In genomic region chr13:113838711-113839201, GRCh38 we compare ENCODE assay signal across 12 cellular contexts. TPM values are rescaled to one million over a fixed set of nuclear protein-coding genes. Genes with fewer than 3 reads are reported as not detected.
DNase-seq lines count a peak whose midpoint lies in the region; ATAC-seq and TF ChIP-seq lines count a peak whose summit lies in the region.
"Had no signal": no experiment of that assay in that cellular context is flagged by ENCODE, and none has a peak within 500 bp of the region (broad histone marks: within the 10 kb centered on the region; RNA-seq: fewer than 3 reads in every experiment).

No MANE protein-coding gene starts in this region.

- H2BK120ac ChIP-seq in trophoblast cell (ENCODE audit: insufficient read depth, low read length, poor library complexity): peak overlapping the region; percentile 93

- peak overlapping the region; percentile 91 for H3K18ac ChIP-seq in trophoblast cell (ENCODE audit: low read length)

- peak overlapping the region; percentile 82 for H4K8ac ChIP-seq in trophoblast cell (ENCODE audit: low read depth, low read length)

- peak overlapping the region; percentile 56 for H2BK5ac ChIP-seq in trophoblast cell (ENCODE audit: low read depth, low read length, poor library complexity)

- H4K91ac ChIP-seq in trophoblast cell (ENCODE audit: low read depth, low read length): peak overlapping the region; percentile 95

- no CpG with 5 or more reads among the region's 8 CpGs for WGBS in trophoblast cell (ENCODE audit: extremely low coverage, insufficient coverage, insufficient read length)

- peak overlapping the region; percentile 69 for H3K27ac ChIP-seq in WERI-Rb-1
- H3K27ac ChIP-seq in trophoblast cell (ENCODE audit: low read depth, low read length): no peak overlapping the region

- H3K4ac ChIP-seq in trophoblast cell (ENCODE audit: low read depth, low read length): peak overlapping the region; percentile 18

- POLR2A ChIA-PET in AG04449 (lab: Yijun Ruan, JAX): interaction anchor here (0.9 kb wide), 1 partner anchor 9 kb away, joined by 3 read pairs; no protein-coding TSS in a partner anchor

- H3K4me1 ChIP-seq in trophoblast cell (ENCODE audit: control insufficient read depth in 1 of 2, insufficient read depth in 2 of 2, low read length in 2 of 2): peaks cover 44 to 46% of the 10 kb centered on the region in 2 experiments

- peak overlapping the region; percentile 14 for H2AFZ ChIP-seq in trophoblast cell (ENCODE audit: insufficient read depth, low read length, poor library complexity)

- no peak overlapping the region for H3K23ac ChIP-seq in trophoblast cell (ENCODE audit: low read length)

- H3K4me3 ChIP-seq in AG04449 (ENCODE audit: low read depth, low read length): peak overlapping the region; percentile 59
- H3K4me3 ChIP-seq in WERI-Rb-1 (ENCODE audit: low read depth, low read length): no peak overlapping the region
- H3K4me3 ChIP-seq in fibroblast of the aortic adventitia (ENCODE audit: low read depth, low read length): peak overlapping the region; percentile 62
- no peak overlapping the region for H3K4me3 ChIP-seq in trophoblast cell (ENCODE audit: low read depth, low read length)

- peaks cover 41% of the 10 kb centered on the region for H3K79me1 ChIP-seq in trophoblast cell (ENCODE audit: low read length)

- H2AK5ac ChIP-seq in trophoblast cell (ENCODE audit: low read length): peak overlapping the region; percentile 78

- no peak overlapping the region for H3K9ac ChIP-seq in trophoblast cell (ENCODE audit: low read length)

- CTCF ChIA-PET in AG04449 (lab: Yijun Ruan, JAX): interaction anchor here (1.3 kb wide), 1 partner anchor 11 kb away, joined by 6 read pairs; no protein-coding TSS in a partner anchor

- no peak for ATAC-seq in GM18520 (IDR thresholded peaks at IDR 0.05; ENCODE audit: unreplicated experiment)

- peaks cover 27% of the 10 kb centered on the region for H3K36me3 ChIP-seq in WERI-Rb-1
- H3K36me3 ChIP-seq in trophoblast cell (ENCODE audit: control insufficient read depth in 1 of 2, insufficient read depth in 2 of 2, low read length in 2 of 2): peaks cover 5 to 9% of the 10 kb centered on the region in 2 experiments

- peak overlapping the region; percentile 92 for H3K14ac ChIP-seq in trophoblast cell (ENCODE audit: low read length)

- H3K4me2 ChIP-seq in trophoblast cell (ENCODE audit: low read length): peak overlapping the region; percentile 5

- peaks cover 14% of the 10 kb centered on the region for H3K79me2 ChIP-seq in trophoblast cell (ENCODE audit: control insufficient read depth, insufficient read depth, low read length, poor library complexity)

- TF ChIP-seq CTCF in AG04449 (IDR thresholded peaks at IDR 0.05; ENCODE audit: insufficient read depth, low read length, missing control alignments) (no peak), WERI-Rb-1 (IDR thresholded peaks at IDR 0.05; ENCODE audit: low read depth, low read length) (no peak), fibroblast of the aortic adventitia (IDR thresholded peaks at IDR 0.05; ENCODE audit: insufficient read depth, low read length) (no peak)

- DNase-seq in AG04449 (ENCODE audit: low read depth, low spot score) (no peak), WERI-Rb-1 (peak; percentile 81), fibroblast of the aortic adventitia (ENCODE audit: low read depth) (no peak), trophoblast cell (no peak), SW480 (ENCODE audit: low spot score) (no peak), GM19240 (ENCODE audit: insufficient read length, low spot score) (no peak)
- no peak for DNase-seq in stimulated activated CD4-positive, alpha-beta T cell treated with anti-CD3 and anti-CD28 coated beads, Interleukin-4, amount 100 ng/mL, for 1 hour
- DNase-seq: activated T-cell treated with anti-CD3 and anti-CD28 coated beads for 4 hours, foreskin melanocyte, NCI-H2107, small intestine had no signal

- H2BK12ac ChIP-seq in trophoblast cell (ENCODE audit: low read length): peak overlapping the region; percentile 31

- H3K9me3 ChIP-seq in WERI-Rb-1 (ENCODE audit: severe bottlenecking): no peaks in the 10 kb centered on the region
- no peaks in the 10 kb centered on the region for H3K9me3 ChIP-seq in trophoblast cell (ENCODE audit: insufficient read depth, low read depth, low read length)

- peak overlapping the region; percentile 6 for H4K12ac ChIP-seq in trophoblast cell (ENCODE audit: low read depth, low read length)

- H3K27me3 ChIP-seq in WERI-Rb-1 (ENCODE audit: insufficient read depth, low read depth, severe bottlenecking): no peaks in the 10 kb centered on the region
- no peaks in the 10 kb centered on the region for H3K27me3 ChIP-seq in trophoblast cell (ENCODE audit: insufficient read depth, low read length)

RNA-seq across cellular contexts. Expression of gene GAS6, which starts 25.1 kb away (rescaled TPM):
- total RNA-seq in fibroblast of the aortic adventitia (ENCODE audit: low replicate concordance): 33.3 and 45.1 TPM in 2 replicates
- polyA plus RNA-seq in trophoblast cell (2013): 15.7 and 17.6 TPM in 2 replicates

Comparison
In these comparisons a context has a peak if more than half of its experiments do, and no peak if none do; other contexts are left out.
1. H3K4me3 ChIP-seq: peak in AG04449 (single experiment) and fibroblast of the aortic adventitia (single experiment); none in WERI-Rb-1 (single experiment) and trophoblast cell (single experiment).